ENCODE assay signal across 8 cellular contexts in the genomic region with DNA sequence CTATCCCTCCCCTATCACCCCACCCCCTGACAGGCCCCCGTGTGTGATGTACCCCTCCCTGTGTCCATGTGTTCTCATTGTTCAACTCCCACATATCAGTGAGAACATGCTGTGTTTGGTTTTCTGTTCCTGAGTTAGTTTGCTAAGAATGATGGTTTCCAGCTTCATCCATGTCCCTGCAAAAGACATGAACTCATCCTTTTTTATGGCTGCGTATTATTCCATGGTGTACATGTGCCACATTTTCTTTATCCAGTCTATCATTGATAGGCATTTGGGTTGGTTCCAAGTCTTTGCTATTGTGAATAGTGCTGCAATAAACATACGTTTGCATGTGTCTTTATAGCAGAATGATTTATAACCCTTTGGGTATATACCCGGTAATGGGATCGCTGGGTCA. TPM values are rescaled to one million over a fixed set of nuclear protein-coding genes. Genes with fewer than 3 reads are reported as not detected.
"Had no signal": no experiment of that assay in that cellular context is flagged by ENCODE, and none has a peak within 500 bp of the region (broad histone marks: within the 10 kb centered on the region; RNA-seq: fewer than 3 reads in every experiment).

No MANE protein-coding gene starts in this region.

RNA-seq across cellular contexts. Expression of a gene that starts 41.8 kb away (rescaled TPM):
- total RNA-seq: activated B cell treated with CpG ODN at 0.5 μM for 24 hours; activated CD4-positive, alpha-beta memory T cell treated with anti-CD3 and anti-CD28 coated beads for 36 hours; activated CD4-positive, alpha-beta T cell treated with anti-CD3 and anti-CD28 coated beads, Interleukin-2, amount 10 ng/mL, durations not matched to agents 7 days and 5 days; activated CD8-positive, alpha-beta memory T cell treated with anti-CD3 and anti-CD28 coated beads, Interleukin-2, amount 10 ng/mL, durations not matched to agents 7 days and 5 days; activated CD8-positive, alpha-beta T cell treated with anti-CD3 and anti-CD28 coated beads for 36 hours; activated CD8-positive, alpha-beta T cell treated with anti-CD3 and anti-CD28 coated beads, Interleukin-2, amount 10 ng/mL, durations not matched to agents 7 days and 5 days; T-helper 2 cell treated with Interferon-gamma antibody and Interleukin-4, amounts not matched to agents 100 ng/mL and 5 ng/mL, for 36 hours; WTC11 had no signal
